ENCODE assay signal across 12 cellular contexts in the genomic region with DNA sequence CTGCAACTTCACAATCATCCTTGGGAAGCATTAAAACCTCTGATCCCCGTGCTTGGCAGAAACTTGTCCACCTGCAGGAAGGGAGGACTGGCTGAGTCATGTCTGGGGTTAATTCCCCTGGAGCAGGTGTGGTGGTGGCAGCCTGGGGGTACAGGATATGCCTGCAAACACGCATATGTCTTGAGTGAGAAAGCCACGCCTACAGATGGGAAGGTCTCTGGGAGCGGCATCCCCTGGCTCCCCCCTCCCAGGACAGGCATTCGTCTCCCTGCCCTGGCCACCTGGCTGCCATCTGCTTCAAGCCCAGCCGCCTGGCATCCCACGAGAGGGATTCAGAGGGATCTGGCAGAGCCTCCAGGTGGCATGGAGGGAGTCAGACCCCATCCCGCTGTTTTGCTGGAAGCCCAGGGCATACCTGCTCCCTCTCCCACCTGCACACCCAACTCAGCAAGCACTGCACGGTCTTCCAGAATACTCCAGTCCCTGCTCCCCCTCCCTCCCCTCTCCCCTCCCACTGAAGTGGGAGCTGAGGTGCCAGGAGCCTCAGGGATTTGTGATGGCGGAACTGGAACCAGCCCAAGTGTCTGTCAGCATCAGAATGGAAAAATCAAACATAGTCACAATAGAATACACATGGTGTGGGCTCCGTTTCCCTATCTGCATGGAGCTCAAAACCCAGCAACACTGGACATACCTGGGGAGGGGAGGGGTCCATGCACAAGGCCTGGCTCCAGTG.
DNase-seq lines count a peak whose midpoint lies in the region; ATAC-seq and TF ChIP-seq lines count a peak whose summit lies in the region.
"Had no signal": no experiment of that assay in that cellular context is flagged by ENCODE, and none has a peak within 500 bp of the region (broad histone marks: within the 10 kb centered on the region; RNA-seq: fewer than 3 reads in every experiment).

No MANE protein-coding gene starts in this region.

- H3K27me3 ChIP-seq in left ventricle myocardium inferior (ENCODE audit: low read depth), result no peaks in the 10 kb centered on the region

- ATAC-seq in left ventricle myocardium superior (peak; percentile 50), HG03095 (IDR thresholded peaks at IDR 0.05; ENCODE audit: unreplicated experiment) (no peak), HG03565 (IDR thresholded peaks at IDR 0.05; ENCODE audit: unreplicated experiment) (no peak)
- ATAC-seq: K562; naive thymus-derived CD4-positive, alpha-beta T cell had no signal

- H3K27ac ChIP-seq in left ventricle myocardium inferior (replicated peaks), result no peak overlapping the region
- H3K27ac ChIP-seq in caudate nucleus (ENCODE audit: low read depth, low read length), result peak overlapping the region; percentile 88

- intact Hi-C loops in left ventricle myocardium superior (cut with micrococcal nuclease), result no loop called here
- intact Hi-C loops in left ventricle myocardium inferior (cut with micrococcal nuclease), result no loop called here

- DNase-seq in left ventricle myocardium superior (peak; percentile 53), left ventricle myocardium inferior (no peak), NCI-H2196 (lab: John Stamatoyannopoulos, UW; ENCODE audit: unreplicated experiment) (peak; percentile 82), caudate nucleus (lab: John Stamatoyannopoulos, UW) (peak in 40 of 61 donors; percentile 24 to 97 (median 57)), epidermal melanocyte (ENCODE audit: insufficient read length, low spot score) (no peak)
- no peak for DNase-seq in activated naive CD4-positive, alpha-beta T cell treated with anti-CD3 and anti-CD28 coated beads, Interleukin-2, amount 50 U/mL, for 16 hours
- DNase-seq: activated CD4-positive, alpha-beta T cell treated with anti-CD3 and anti-CD28 coated beads, Interleukin-2, amount 10 ng/mL, durations not matched to agents 7 days and 5 days; naive thymus-derived CD4-positive, alpha-beta T cell; stimulated activated naive CD4-positive, alpha-beta T cell treated with Interleukin-2 at 50 U/mL for 16 hours had no signal

- no peak for TF ChIP-seq CTCF in left ventricle myocardium inferior (IDR thresholded peaks at IDR 0.05; ENCODE audit: borderline replicate concordance)

- H3K9me3 ChIP-seq in left ventricle myocardium inferior (replicated peaks), result no peaks in the 10 kb centered on the region

- H3K36me3 ChIP-seq in left ventricle myocardium inferior, result no peaks in the 10 kb centered on the region

- no peak overlapping the region for H3K4me3 ChIP-seq in left ventricle myocardium inferior
- H3K4me3 ChIP-seq: K562 had no signal

- H3K4me1 ChIP-seq in left ventricle myocardium inferior, result peaks cover 76% of the 10 kb centered on the region

Comparison
In these comparisons a context has a peak if more than half of its experiments do, and no peak if none do; other contexts are left out.
1. DNase-seq: peak in left ventricle myocardium superior (single experiment), NCI-H2196 (single experiment) and caudate nucleus (40 of 61); none in left ventricle myocardium inferior (single experiment), epidermal melanocyte (single experiment) and activated naive CD4-positive, alpha-beta T cell treated with anti-CD3 and anti-CD28 coated beads, Interleukin-2, amount 50 U/mL, for 16 hours (single experiment).